In genomic region chr16:21235199-21235585, GRCh38 we compare ENCODE assay signal across 23 cellular contexts. TPM values are rescaled to one million over a fixed set of nuclear protein-coding genes. Genes with fewer than 3 reads are reported as not detected.
A peak's percentile ranks its signal among the peaks of the same experiment; 100 is the strongest.
DNase-seq lines count a peak whose midpoint lies in the region; ATAC-seq and TF ChIP-seq lines count a peak whose summit lies in the region.
"Had no signal": no experiment of that assay in that cellular context is flagged by ENCODE, and none has a peak within 500 bp of the region (broad histone marks: within the 10 kb centered on the region; RNA-seq: fewer than 3 reads in every experiment).

No MANE protein-coding gene starts in this region.

- TF ChIP-seq RAD21 in liver (IDR thresholded peaks at IDR 0.05): no peak

- no peaks in the 10 kb centered on the region for H3K27me3 ChIP-seq in duodenal mucosa (ENCODE audit: control insufficient read depth in 1 of 2, insufficient read depth in 2 of 2, low read length in 2 of 2)
- H3K27me3 ChIP-seq in liver (ENCODE audit: control insufficient read depth in 4 of 4, insufficient read depth in 4 of 4, low read length in 3 of 4): no peaks in the 10 kb centered on the region
- H3K27me3 ChIP-seq in rectal smooth muscle tissue (ENCODE audit: control insufficient read depth, insufficient read depth, low read length): no peaks in the 10 kb centered on the region

- TF ChIP-seq POLR2A in lower leg skin (IDR thresholded peaks at IDR 0.05): no peak

- ATAC-seq in activated T-helper 17 cell treated with anti-CD3 and anti-CD28 coated beads, Interleukin-2, amount 50 U/mL, for 72 hours (replicated peaks): no peak
- ATAC-seq: CD8-positive, alpha-beta T cell had no signal

- peaks cover 29% of the 10 kb centered on the region for H3K4me1 Mint-ChIP-seq in Calu3 (ENCODE audit: low read depth, unreplicated experiment)
- no peaks in the 10 kb centered on the region for H3K4me1 Mint-ChIP-seq in activated T-helper 17 cell treated with anti-CD3 and anti-CD28 coated beads, Interleukin-2, amount 50 U/mL, for 72 hours
- H3K4me1 Mint-ChIP-seq: H9, IgD-negative memory B cell had no signal

- 34% methylated on average over 3 of the region's 3 CpGs for WGBS in liver
- WGBS in lower leg skin, 2 donors: 88 to 89% methylated on average over 3 of the region's 3 CpGs

- H3K9me3 ChIP-seq in duodenal mucosa (ENCODE audit: control insufficient read depth in 1 of 2, low read length in 2 of 2) (no peaks in the 10 kb centered on the region), liver (ENCODE audit: control insufficient read depth in 4 of 4, low read length in 3 of 4) (no peaks in the 10 kb centered on the region)
- H3K9me3 ChIP-seq: SJSA1 had no signal

- no peaks in the 10 kb centered on the region for H3K9me3 Mint-ChIP-seq in Calu3 (ENCODE audit: low read depth, unreplicated experiment)
- H3K9me3 Mint-ChIP-seq in activated T-helper 17 cell treated with anti-CD3 and anti-CD28 coated beads, Interleukin-2, amount 50 U/mL, for 72 hours: no peaks in the 10 kb centered on the region
- H3K9me3 Mint-ChIP-seq: CD8-positive, alpha-beta T cell; H9; HFFc6 had no signal

- H3K4me3 ChIP-seq in duodenal mucosa (ENCODE audit: low read depth in 1 of 2, low read length in 2 of 2): peak overlapping the region; percentile 81 to 93
- peak overlapping the region; percentile 22 to 66 (median 64) for H3K4me3 ChIP-seq in liver (ENCODE audit: low read depth in 1 of 3, low read length in 3 of 3)
- peak overlapping the region; percentile 23 for H3K4me3 ChIP-seq in rectal smooth muscle tissue (ENCODE audit: low read length)
- no peak overlapping the region for H3K4me3 ChIP-seq in lower leg skin (ENCODE audit: low read depth, poor library complexity, severe bottlenecking)
- H3K4me3 ChIP-seq: SJSA1 had no signal

- no peak overlapping the region for H3K27ac Mint-ChIP-seq in Calu3 (ENCODE audit: unreplicated experiment)
- H3K27ac Mint-ChIP-seq in activated T-helper 17 cell treated with anti-CD3 and anti-CD28 coated beads, Interleukin-2, amount 50 U/mL, for 72 hours: no peak overlapping the region
- H3K27ac Mint-ChIP-seq: CD8-positive, alpha-beta T cell; H9; HFFc6; IgD-negative memory B cell had no signal

- BruUV-seq in Calu3 (replicated peaks; lab: Mats Ljungman, UMichigan): no TSS peak

- peaks cover 6% of the 10 kb centered on the region for H3K36me3 Mint-ChIP-seq in Calu3 (ENCODE audit: insufficient read depth, unreplicated experiment)
- no peaks in the 10 kb centered on the region for H3K36me3 Mint-ChIP-seq in activated T-helper 17 cell treated with anti-CD3 and anti-CD28 coated beads, Interleukin-2, amount 50 U/mL, for 72 hours (ENCODE audit: low read depth)
- H3K36me3 Mint-ChIP-seq: CD8-positive, alpha-beta T cell; IgD-negative memory B cell had no signal

- intact Hi-C loops in Calu3 (cut with micrococcal nuclease; ENCODE audit: unreplicated experiment): no loop called here
- intact Hi-C loops in lower leg skin (cut with DNase I; ENCODE audit: low total_unique reads): no loop called here

- H3K9ac ChIP-seq in duodenal mucosa (ENCODE audit: low read depth in 1 of 2, low read length in 2 of 2) (peak overlapping the region; percentile 56 to 79), liver (ENCODE audit: low read depth in 1 of 2, low read length in 2 of 2) (no peak overlapping the region), rectal smooth muscle tissue (ENCODE audit: low read length) (no peak overlapping the region)

- H3K27me3 Mint-ChIP-seq in Calu3 (ENCODE audit: unreplicated experiment): no peaks in the 10 kb centered on the region
- H3K27me3 Mint-ChIP-seq in activated T-helper 17 cell treated with anti-CD3 and anti-CD28 coated beads, Interleukin-2, amount 50 U/mL, for 72 hours: peaks cover 44% of the 10 kb centered on the region

- DNase-seq in Calu3 (no peak), ecto neural progenitor cell (ENCODE audit: low spot score) (no peak), lower leg skin (ENCODE audit: low spot score in 2 of 2) (no peak)
- DNase-seq in stimulated activated CD8-positive, alpha-beta memory T cell treated with anti-CD3 and anti-CD28 coated beads, Interleukin-4, amount 100 ng/mL, for 48 hours: no peak
- DNase-seq: AML-193; C1 segment of cervical spinal cord; CD8-positive, alpha-beta T cell; H9; HFFc6; Karpas-422; MV-4-11; NCI-H1105 treated with DMSO at 0.1 percent for 48 hours; NCI-H524 treated with DMSO at 0.1 percent for 48 hours; NCI-H82 had no signal

- H3K36me3 ChIP-seq in duodenal mucosa (ENCODE audit: control insufficient read depth in 1 of 2, insufficient read depth in 2 of 2, low read length in 2 of 2) (no peaks in the 10 kb centered on the region), liver (ENCODE audit: control insufficient read depth in 4 of 4, insufficient read depth in 3 of 4, low read depth in 1 of 4, low read length in 3 of 4) (no peaks in the 10 kb centered on the region), rectal smooth muscle tissue (ENCODE audit: control insufficient read depth, insufficient read depth, low read length) (no peaks in the 10 kb centered on the region)
- H3K36me3 ChIP-seq: SJSA1 had no signal

- no peak for TF ChIP-seq CTCF in Calu3 (IDR thresholded peaks at IDR 0.05; ENCODE audit: unreplicated experiment)
- TF ChIP-seq CTCF in liver (IDR thresholded peaks at IDR 0.05; ENCODE audit: low read depth, low read length, missing input control): no peak
- TF ChIP-seq CTCF in lower leg skin (IDR thresholded peaks at IDR 0.05): no peak

- H3K4me1 ChIP-seq in duodenal mucosa (ENCODE audit: control insufficient read depth in 1 of 2, insufficient read depth in 2 of 2, low read length in 2 of 2): peaks cover 4 to 21% of the 10 kb centered on the region in 2 donors
- H3K4me1 ChIP-seq in liver (ENCODE audit: control insufficient read depth in 4 of 4, insufficient read depth in 4 of 4, low read length in 3 of 4): peaks cover 0 to 24% (median 7%) of the 10 kb centered on the region in 4 donors
- no peaks in the 10 kb centered on the region for H3K4me1 ChIP-seq in rectal smooth muscle tissue (ENCODE audit: control insufficient read depth, insufficient read depth, low read length)
- H3K4me1 ChIP-seq: SJSA1 had no signal

- CTCF ChIA-PET in Calu3 (lab: Charles Lee): interaction anchor here (1.0 to 2.3 kb wide), 3 partner anchors 26 to 66 kb away, joined by 3 to 9 read pairs (median 3); no protein-coding TSS in a partner anchor

- peak overlapping the region; percentile 78 for H3K4me3 Mint-ChIP-seq in Calu3 (ENCODE audit: low read depth, unreplicated experiment)
- no peak overlapping the region for H3K4me3 Mint-ChIP-seq in activated T-helper 17 cell treated with anti-CD3 and anti-CD28 coated beads, Interleukin-2, amount 50 U/mL, for 72 hours
- H3K4me3 Mint-ChIP-seq: CD8-positive, alpha-beta T cell; H9; HFFc6; IgD-negative memory B cell had no signal

- H3K27ac ChIP-seq in duodenal mucosa (ENCODE audit: low read depth, low read length) (no peak overlapping the region), liver (ENCODE audit: low read depth in 1 of 2, low read length in 2 of 2) (peak overlapping the region; percentile 55 to 75), rectal smooth muscle tissue (ENCODE audit: low read depth, low read length) (no peak overlapping the region)
- H3K27ac ChIP-seq: SJSA1 had no signal

TF ChIP-seq in liver, 16 proteins besides CTCF, POLR2A, EP300 and RAD21:
- TF ChIP-seq FOXA1 (IDR thresholded peaks at IDR 0.05) (no peak), HNF4G (IDR thresholded peaks at IDR 0.05) (no peak), JUND (IDR thresholded peaks at IDR 0.05) (no peak), GABPA (IDR thresholded peaks at IDR 0.05 in 1 of 2, conservative IDR thresholded peaks at IDR 0.05 in 1 of 2) (no peak), ATF3 (IDR thresholded peaks at IDR 0.05) (no peak), YY1 (IDR thresholded peaks at IDR 0.05) (no peak), NR2F2 (IDR thresholded peaks at IDR 0.05) (no peak), ZBTB33 (IDR thresholded peaks at IDR 0.05) (no peak), FOXA2 (IDR thresholded peaks at IDR 0.05) (no peak), HNF4A (conservative IDR thresholded peaks at IDR 0.05) (no peak), EGR1 (IDR thresholded peaks at IDR 0.05; ENCODE audit: low read depth in 2 of 2) (no peak), MAX (IDR thresholded peaks at IDR 0.05) (no peak), TAF1 (conservative IDR thresholded peaks at IDR 0.05) (no peak)

RNA-seq across cellular contexts. Expression of gene ANKS4B, which starts 1.7 kb away (rescaled TPM):
- total RNA-seq in Calu3 (2022) (3.2 and 5.5 TPM in 2 replicates), liver (10 to 100 TPM in 1 of 2 donors, 1 to 10 TPM in 1; 9.2 to 13.6 TPM), lower leg skin (under 1 TPM in 1 of 4 donors, not detected in 3; 0.13 TPM)
- 1 to 10 TPM; 5.7 to 8.3 TPM for polyA plus RNA-seq in liver
- not detected for total RNA-seq in activated T-helper 17 cell treated with anti-CD3 and anti-CD28 coated beads, Interleukin-2, amount 50 U/mL, for 72 hours
- total RNA-seq: A172; CD8-positive, alpha-beta T cell; HFFc6; M059J; SJSA1 had no signal
- polyA plus RNA-seq: IgD-negative memory B cell had no signal

RNA-seq across cellular contexts. Expression of gene ZP2, which starts 23.8 kb away (rescaled TPM):
- not detected in 2 replicates for total RNA-seq in Calu3 (2022)
- total RNA-seq in liver: not detected
- not detected for polyA plus RNA-seq in liver
- not detected for total RNA-seq in activated T-helper 17 cell treated with anti-CD3 and anti-CD28 coated beads, Interleukin-2, amount 50 U/mL, for 72 hours
- under 1 TPM in 1 of 4 donors, not detected in 3; 0.32 TPM for total RNA-seq in lower leg skin
- total RNA-seq: A172; CD8-positive, alpha-beta T cell; H9; HFFc6; M059J; SJSA1 had no signal
- polyA plus RNA-seq: AG04450, IgD-negative memory B cell had no signal

RNA-seq across cellular contexts. Expression of gene CRYM, which starts 42.9 kb away (rescaled TPM):
- total RNA-seq in Calu3 (2022) (4.1 and 7.2 TPM in 2 replicates), liver (1 to 10 TPM; 7.2 to 7.8 TPM), lower leg skin (1 to 10 TPM; 1.5 to 2.8 (median 2.2) TPM)
- polyA plus RNA-seq in liver: 1 to 10 TPM; 2.3 to 6.8 TPM
- total RNA-seq in activated T-helper 17 cell treated with anti-CD3 and anti-CD28 coated beads, Interleukin-2, amount 50 U/mL, for 72 hours: not detected
- total RNA-seq: CD8-positive, alpha-beta T cell; HFFc6; M059J; SJSA1 had no signal
- polyA plus RNA-seq: IgD-negative memory B cell had no signal

Comparison
In these comparisons a context has a peak if more than half of its experiments do, and no peak if none do; other contexts are left out.
1. H3K27ac ChIP-seq: peak in liver (2 of 2); none in duodenal mucosa (single experiment) and rectal smooth muscle tissue (single experiment).
2. H3K9ac ChIP-seq: peak in duodenal mucosa (2 of 2); none in liver (0 of 2) and rectal smooth muscle tissue (single experiment).